ENCODE assay signal across 31 cellular contexts in the genomic region with DNA sequence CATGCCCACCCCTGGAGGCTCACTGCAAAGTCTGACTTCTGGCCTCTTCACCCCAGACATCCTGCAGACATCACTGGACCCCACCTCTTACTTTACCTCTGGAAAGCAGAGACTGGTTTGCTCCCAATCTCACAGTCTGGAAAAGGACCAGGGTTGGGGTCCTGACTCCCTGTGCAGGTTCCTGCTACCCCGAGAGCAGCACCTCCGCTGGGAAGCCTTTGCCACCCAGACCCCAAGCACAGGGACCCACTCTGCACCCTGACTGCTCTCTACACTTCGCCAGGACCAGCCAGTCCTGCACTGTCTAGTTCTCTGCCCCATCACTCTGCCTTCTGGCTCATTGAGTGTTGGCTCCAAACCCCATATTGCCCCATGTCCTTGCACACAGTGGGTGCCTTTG. TPM values are rescaled to one million over a fixed set of nuclear protein-coding genes. Genes with fewer than 3 reads are reported as not detected.
"Had no signal": no experiment of that assay in that cellular context is flagged by ENCODE, and none has a peak within 500 bp of the region (broad histone marks: within the 10 kb centered on the region; RNA-seq: fewer than 3 reads in every experiment).

No MANE protein-coding gene starts in this region.

- ATAC-seq: activated CD4-positive, CD25-positive, alpha-beta regulatory T cell treated with anti-CD3 and anti-CD28 coated beads, Interleukin-2, amount 50 U/mL, for 24 hours; activated CD8-positive, alpha-beta T cell treated with anti-CD3 and anti-CD28 coated beads for 36 hours; activated naive CD4-positive, alpha-beta T cell treated with anti-CD3 and anti-CD28 coated beads, Interleukin-2, amount 50 U/mL, for 72 hours; activated T-cell treated with anti-CD3 and anti-CD28 coated beads, Interleukin-2, amount 50 U/mL, for 4 hours; activated T-helper 17 cell treated with anti-CD3 and anti-CD28 coated beads, Interleukin-2, amount 50 U/mL, for 72 hours; effector memory CD8-positive, alpha-beta T cell; gastroesophageal sphincter; T-helper 17 cell had no signal

- H3K9me3 ChIP-seq: esophagus muscularis mucosa, gastroesophageal sphincter had no signal

- H3K36me3 Mint-ChIP-seq: activated naive CD4-positive, alpha-beta T cell treated with anti-CD3 and anti-CD28 coated beads, Interleukin-2, amount 50 U/mL, for 72 hours; activated naive CD8-positive, alpha-beta T cell treated with anti-CD3 and anti-CD28 coated beads, Interleukin-2, amount 10 ng/mL, durations not matched to agents 7 days and 5 days had no signal

- H3K4me1 Mint-ChIP-seq: activated B cell treated with CpG ODN at 0.5 μM for 24 hours; activated naive CD8-positive, alpha-beta T cell treated with anti-CD3 and anti-CD28 coated beads, Interleukin-2, amount 10 ng/mL, durations not matched to agents 7 days and 5 days; activated T-helper 17 cell treated with anti-CD3 and anti-CD28 coated beads, Interleukin-2, amount 50 U/mL, for 72 hours had no signal

- H3K36me3 ChIP-seq: esophagus muscularis mucosa, gastroesophageal sphincter, WERI-Rb-1 had no signal

- H3K27ac ChIP-seq: gastroesophageal sphincter, WERI-Rb-1 had no signal

- H3K27ac Mint-ChIP-seq: activated B cell treated with CpG ODN at 0.5 μM for 24 hours; activated CD8-positive, alpha-beta T cell treated with anti-CD3 and anti-CD28 coated beads for 36 hours; activated naive CD4-positive, alpha-beta T cell treated with anti-CD3 and anti-CD28 coated beads for 36 hours; activated naive CD4-positive, alpha-beta T cell treated with anti-CD3 and anti-CD28 coated beads, Interleukin-2, amount 50 U/mL, for 72 hours; activated naive CD8-positive, alpha-beta T cell treated with anti-CD3 and anti-CD28 coated beads, Interleukin-2, amount 10 ng/mL, durations not matched to agents 7 days and 5 days; activated T-helper 17 cell treated with anti-CD3 and anti-CD28 coated beads, Interleukin-2, amount 50 U/mL, for 72 hours; effector memory CD8-positive, alpha-beta T cell; T-helper 17 cell; T-helper 2 cell treated with Interferon-gamma antibody and Interleukin-4, amounts not matched to agents 5 μg/mL and 100 μg/mL, for 36 hours had no signal

- H3K27me3 ChIP-seq: esophagus muscularis mucosa, gastroesophageal sphincter had no signal

- H3K4me3 ChIP-seq: esophagus muscularis mucosa, gastroesophageal sphincter had no signal

- H3K4me3 Mint-ChIP-seq: activated B cell treated with CpG ODN at 0.5 μM for 24 hours; activated CD8-positive, alpha-beta T cell treated with anti-CD3 and anti-CD28 coated beads for 36 hours; activated naive CD4-positive, alpha-beta T cell treated with anti-CD3 and anti-CD28 coated beads for 36 hours; activated naive CD8-positive, alpha-beta T cell treated with anti-CD3 and anti-CD28 coated beads, Interleukin-2, amount 10 ng/mL, durations not matched to agents 7 days and 5 days; activated T-cell treated with anti-CD3 and anti-CD28 coated beads, Interleukin-2, amount 50 U/mL, for 4 hours; activated T-helper 17 cell treated with anti-CD3 and anti-CD28 coated beads, Interleukin-2, amount 50 U/mL, for 72 hours; effector memory CD8-positive, alpha-beta T cell; T-helper 17 cell; T-helper 2 cell treated with Interferon-gamma antibody and Interleukin-4, amounts not matched to agents 5 μg/mL and 100 μg/mL, for 36 hours had no signal

- DNase-seq: activated B cell treated with CpG ODN at 0.5 μM for 24 hours; activated CD4-positive, alpha-beta T cell treated with anti-CD3 and anti-CD28 coated beads for 48 hours; activated CD4-positive, alpha-beta T cell treated with anti-CD3 and anti-CD28 coated beads, Interleukin-2, amount 50 U/mL, for 1 hour; activated CD4-positive, alpha-beta T cell treated with anti-CD3 and anti-CD28 coated beads, Interleukin-2, amount 50 U/mL, for 48 hours; activated CD8-positive, alpha-beta memory T cell treated with anti-CD3 and anti-CD28 coated beads for 24 hours; activated CD8-positive, alpha-beta T cell treated with anti-CD3 and anti-CD28 coated beads for 36 hours; activated effector memory CD4-positive, alpha-beta T cell treated with Interleukin-2 at 50 U/mL for 16 hours; activated gamma-delta T cell treated with Interleukin-2 at 50 U/mL for 16 hours; activated naive CD4-positive, alpha-beta T cell treated with anti-CD3 and anti-CD28 coated beads for 36 hours; activated naive CD8-positive, alpha-beta T cell treated with anti-CD3 and anti-CD28 coated beads, Interleukin-2, amount 10 ng/mL, durations not matched to agents 7 days and 5 days; activated T-cell treated with anti-CD3 and anti-CD28 coated beads, Interleukin-2, amount 50 U/mL, for 4 hours; caudate nucleus; cortex of kidney; dermis blood vessel endothelial cell; effector CD4-positive, alpha-beta T cell; effector memory CD8-positive, alpha-beta T cell; erythroblast; foreskin melanocyte; T-helper 1 cell; T-helper 17 cell; T1000; WERI-Rb-1 had no signal

- H3K9me3 Mint-ChIP-seq: activated B cell treated with CpG ODN at 0.5 μM for 24 hours; activated CD8-positive, alpha-beta T cell treated with anti-CD3 and anti-CD28 coated beads for 36 hours; activated naive CD4-positive, alpha-beta T cell treated with anti-CD3 and anti-CD28 coated beads for 36 hours; activated naive CD4-positive, alpha-beta T cell treated with anti-CD3 and anti-CD28 coated beads, Interleukin-2, amount 50 U/mL, for 72 hours; activated naive CD8-positive, alpha-beta T cell treated with anti-CD3 and anti-CD28 coated beads, Interleukin-2, amount 10 ng/mL, durations not matched to agents 7 days and 5 days; activated T-cell treated with anti-CD3 and anti-CD28 coated beads, Interleukin-2, amount 50 U/mL, for 4 hours; activated T-helper 17 cell treated with anti-CD3 and anti-CD28 coated beads, Interleukin-2, amount 50 U/mL, for 72 hours; effector memory CD8-positive, alpha-beta T cell; T-helper 2 cell treated with Interferon-gamma antibody and Interleukin-4, amounts not matched to agents 5 μg/mL and 100 μg/mL, for 36 hours had no signal

RNA-seq across cellular contexts. Expression of a gene that starts 16.0 kb away (rescaled TPM):
- total RNA-seq: activated B cell treated with CpG ODN at 0.5 μM for 24 hours; activated CD8-positive, alpha-beta T cell treated with anti-CD3 and anti-CD28 coated beads for 36 hours; activated naive CD4-positive, alpha-beta T cell treated with anti-CD3 and anti-CD28 coated beads for 36 hours; activated naive CD4-positive, alpha-beta T cell treated with anti-CD3 and anti-CD28 coated beads, Interleukin-2, amount 50 U/mL, for 72 hours; activated naive CD8-positive, alpha-beta T cell treated with anti-CD3 and anti-CD28 coated beads, Interleukin-2, amount 10 ng/mL, durations not matched to agents 7 days and 5 days; activated T-cell treated with anti-CD3 and anti-CD28 coated beads, Interleukin-2, amount 50 U/mL, for 4 hours; activated T-helper 17 cell treated with anti-CD3 and anti-CD28 coated beads, Interleukin-2, amount 50 U/mL, for 72 hours; astrocyte; chondrocyte; dermis blood vessel endothelial cell; esophagus muscularis mucosa; gastroesophageal sphincter; glomerular endothelial cell; T-helper 17 cell had no signal

RNA-seq across cellular contexts. Expression of a gene that starts 54.6 kb away (rescaled TPM):
- total RNA-seq: activated B cell treated with CpG ODN at 0.5 μM for 24 hours; activated CD8-positive, alpha-beta T cell treated with anti-CD3 and anti-CD28 coated beads for 36 hours; activated naive CD4-positive, alpha-beta T cell treated with anti-CD3 and anti-CD28 coated beads for 36 hours; activated naive CD4-positive, alpha-beta T cell treated with anti-CD3 and anti-CD28 coated beads, Interleukin-2, amount 50 U/mL, for 72 hours; activated naive CD8-positive, alpha-beta T cell treated with anti-CD3 and anti-CD28 coated beads, Interleukin-2, amount 10 ng/mL, durations not matched to agents 7 days and 5 days; activated T-cell treated with anti-CD3 and anti-CD28 coated beads, Interleukin-2, amount 50 U/mL, for 4 hours; activated T-helper 17 cell treated with anti-CD3 and anti-CD28 coated beads, Interleukin-2, amount 50 U/mL, for 72 hours; astrocyte; chondrocyte; dermis blood vessel endothelial cell; esophagus muscularis mucosa; gastroesophageal sphincter; glomerular endothelial cell; T-helper 17 cell had no signal
